Comparison of ENCODE assay signal across 8 cellular contexts in genomic region chr12:57940915-57941164, GRCh38. TPM values are rescaled to one million over a fixed set of nuclear protein-coding genes. Genes with fewer than 3 reads are reported as not detected.
DNase-seq lines count a peak whose midpoint lies in the region; ATAC-seq and TF ChIP-seq lines count a peak whose summit lies in the region.

No MANE protein-coding gene starts in this region.

- H3K27ac ChIP-seq in heart left ventricle (peak overlapping the region; percentile 43 to 93 (median 83)), body of pancreas (peak overlapping the region; percentile 84 to 95 (median 92)), mesendoderm (ENCODE audit: low read depth, low read length) (no peak overlapping the region), urinary bladder (ENCODE audit: low read depth) (peak overlapping the region; percentile 91)

- H3K4me1 ChIP-seq in heart left ventricle, result peaks cover 0 to 27% (median 8%) of the 10 kb centered on the region in 12 donors
- H3K4me1 ChIP-seq in body of pancreas, result peaks cover 26% of the 10 kb centered on the region
- H3K4me1 ChIP-seq in mesendoderm (ENCODE audit: control insufficient read depth, low read depth, low read length), result peaks cover 3% of the 10 kb centered on the region
- H3K4me1 ChIP-seq in urinary bladder (ENCODE audit: insufficient read depth), result no peaks in the 10 kb centered on the region

- H3K18ac ChIP-seq in mesendoderm (ENCODE audit: low read length), result no peak overlapping the region

- no peak overlapping the region for H4K5ac ChIP-seq in mesendoderm (ENCODE audit: low read length)

- no peaks in the 10 kb centered on the region for H3K79me2 ChIP-seq in mesendoderm (ENCODE audit: control insufficient read depth, insufficient read depth, low read length)

- H3K4ac ChIP-seq in mesendoderm (ENCODE audit: low read depth, low read length), result no peak overlapping the region

- no peak overlapping the region for H2AK5ac ChIP-seq in mesendoderm (ENCODE audit: low read length)

- no peak overlapping the region for H3K23ac ChIP-seq in mesendoderm (ENCODE audit: low read length)

- H3K4me3 ChIP-seq in heart left ventricle (peak overlapping the region; percentile 45 to 92 (median 70)), body of pancreas (peak overlapping the region in 1 of 2 donors; percentile 29), mesendoderm (ENCODE audit: low read length) (peak overlapping the region; percentile 18), urinary bladder (ENCODE audit: low read depth, low read length) (peak overlapping the region; percentile 36)

- no peak overlapping the region for H2BK15ac ChIP-seq in mesendoderm (replicated peaks; ENCODE audit: low read depth)

- H3K27me3 ChIP-seq in heart left ventricle (no peaks in the 10 kb centered on the region), body of pancreas (no peaks in the 10 kb centered on the region), mesendoderm (ENCODE audit: insufficient read depth, low read length, poor library complexity) (no peaks in the 10 kb centered on the region)

- H3K4me2 ChIP-seq in mesendoderm (ENCODE audit: low read length), result peak overlapping the region; percentile 22

- ATAC-seq in heart left ventricle (no peak), Right ventricle myocardium inferior (no peak), body of pancreas (no peak), GM21423 (IDR thresholded peaks at IDR 0.05; ENCODE audit: unreplicated experiment) (no peak), GM18907 (IDR thresholded peaks at IDR 0.05; ENCODE audit: unreplicated experiment) (no peak)

- TF ChIP-seq CTCF in heart left ventricle (IDR thresholded peaks at IDR 0.05) (no peak), body of pancreas (IDR thresholded peaks at IDR 0.05) (no peak)

- peak overlapping the region; percentile 58 for H3K56ac ChIP-seq in mesendoderm (ENCODE audit: low read length)

- H4K8ac ChIP-seq in mesendoderm (ENCODE audit: low read depth, low read length), result no peak overlapping the region

- H2BK5ac ChIP-seq in mesendoderm (ENCODE audit: low read length), result no peak overlapping the region

- TF ChIP-seq POLR2A in heart left ventricle (IDR thresholded peaks at IDR 0.05) (no peak), body of pancreas (IDR thresholded peaks at IDR 0.05) (no peak)

- H2BK120ac ChIP-seq in mesendoderm (ENCODE audit: low read depth, low read length), result no peak overlapping the region

- no peaks in the 10 kb centered on the region for H3K79me1 ChIP-seq in mesendoderm (ENCODE audit: low read length)

- peak overlapping the region; percentile 37 for H3K9ac ChIP-seq in mesendoderm (ENCODE audit: low read length)

- intact Hi-C loops in heart left ventricle (cut with DNase I), result no loop called here
- intact Hi-C loops in Right ventricle myocardium inferior (cut with DNase I), result no loop called here
- intact Hi-C loops in body of pancreas (cut with DNase I), result no loop called here

- H3K9me3 ChIP-seq in heart left ventricle (no peaks in the 10 kb centered on the region), body of pancreas (no peaks in the 10 kb centered on the region)

- H3K36me3 ChIP-seq in heart left ventricle (no peaks in the 10 kb centered on the region), body of pancreas (replicated peaks in 1 of 2; ENCODE audit: insufficient read depth in 1 of 2, low read depth in 2 of 2) (no peaks in the 10 kb centered on the region), mesendoderm (ENCODE audit: control insufficient read depth, insufficient read depth, low read length) (no peaks in the 10 kb centered on the region), urinary bladder (ENCODE audit: insufficient read depth) (peaks cover 3% of the 10 kb centered on the region)

- DNase-seq in heart left ventricle (no peak), Right ventricle myocardium inferior (ENCODE audit: missing footprints) (no peak), body of pancreas (peak in 1 of 4 donors; percentile 15), mesendoderm (peak; percentile 1), NCI-H1436 treated with DMSO at 0.1 percent for 48 hours (lab: John Stamatoyannopoulos, UW) (no peak)

- 4 to 12% (median 8%) methylated on average over 4 of the region's 4 CpGs for WGBS in heart left ventricle, 4 donors
- WGBS in body of pancreas, 2 donors, result 2 to 4% methylated on average over 4 of the region's 4 CpGs
- WGBS in mesendoderm (ENCODE audit: extremely low coverage, insufficient coverage, low lambda C conversion rate), result no CpG with 5 or more reads among the region's 4 CpGs
- WGBS in urinary bladder, result 7% methylated on average over 4 of the region's 4 CpGs

RNA-seq across cellular contexts. Expression of gene ATP23, which starts 0.5 kb away (rescaled TPM):
- total RNA-seq in heart left ventricle (1 to 10 TPM; 1.8 to 7.4 (median 5.3) TPM), Right ventricle myocardium inferior (8.2 TPM), body of pancreas (1 to 10 TPM; 3.6 to 5.4 TPM), urinary bladder (8.8 TPM)
- polyA plus RNA-seq in heart left ventricle (10 to 100 TPM in 1 of 2 donors, 1 to 10 TPM in 1; 8.1 to 10.4 TPM), urinary bladder (16.1 TPM)
- polyA plus RNA-seq in mesendoderm (2013, experiment 1 of 2), result 10.9 TPM
- 10.4 TPM for polyA plus RNA-seq in mesendoderm (2013, experiment 2 of 2)
